Comparison of ENCODE assay signal across 9 cellular contexts in genomic region chr7:121126801-121127534, GRCh38.
DNase-seq lines count a peak whose midpoint lies in the region; ATAC-seq and TF ChIP-seq lines count a peak whose summit lies in the region.
"Had no signal": no experiment of that assay in that cellular context is flagged by ENCODE, and none has a peak within 500 bp of the region (broad histone marks: within the 10 kb centered on the region; RNA-seq: fewer than 3 reads in every experiment).

No MANE protein-coding gene starts in this region.

- H3K4me1 ChIP-seq in HCT116 (ENCODE audit: control insufficient read depth in 1 of 2, insufficient read depth in 2 of 2, low read length in 2 of 2) = peaks cover 4 to 28% of the 10 kb centered on the region in 2 experiments; a peak in 3 of 4 replicates

- H3K27me3 Mint-ChIP-seq in immature natural killer cell (ENCODE audit: low read depth in 3 of 3) = peaks cover 0 to 3% (median 0%) of the 10 kb centered on the region in 3 donors

- CTCF ChIA-PET in HCT116 (lab: Charles Lee) = interaction anchor here (1.0 to 1.8 kb wide), 2 partner anchors 867 to 868 kb away, joined by 5 to 17 read pairs; no protein-coding TSS in a partner anchor

- peak overlapping the region; percentile 97 for H2AFZ ChIP-seq in HCT116 (ENCODE audit: low read depth, low read length, poor library complexity, severe bottlenecking)

- no peak overlapping the region for H3K27ac Mint-ChIP-seq in immature natural killer cell

- H3K79me2 ChIP-seq in HCT116 (ENCODE audit: insufficient read depth, low read length) = no peaks in the 10 kb centered on the region

- RAD21 ChIA-PET in HCT116 (lab: Charles Lee; ENCODE audit: low non-redundant PET in 1 of 2, low total read pairs in 2 of 2, uncharacterized antibody in 2 of 2, unreplicated experiment in 2 of 2) = no interaction called here

- no peaks in the 10 kb centered on the region for H3K9me3 ChIP-seq in HCT116 (ENCODE audit: control insufficient read depth in 1 of 2, insufficient read depth in 1 of 2, low read depth in 1 of 2, low read length in 2 of 2)

- no peak for ATAC-seq in HCT116
- no peak for ATAC-seq in esophagus mucosa

- TF ChIP-seq RAD21 in HCT116 (IDR thresholded peaks at IDR 0.05; ENCODE audit: low read depth) = peak; percentile 88

- H3K27ac ChIP-seq in C4-2B (no peak overlapping the region), HCT116 (ENCODE audit: low read depth, low read length) (no peak overlapping the region; the same call in 1 of the 2 replicates)

- no peak overlapping the region for H3K4me3 Mint-ChIP-seq in immature natural killer cell

- no peaks in the 10 kb centered on the region for H3K27me3 ChIP-seq in HCT116 (ENCODE audit: insufficient read depth, low read length)

- TF ChIP-seq CTCF in C4-2B (conservative IDR thresholded peaks at IDR 0.05) (peak; percentile 58), HCT116 (IDR thresholded peaks at IDR 0.05 in 2 of 3, conservative IDR thresholded peaks at IDR 0.05 in 1 of 3; ENCODE audit: borderline replicate concordance in 1 of 3, insufficient read depth in 1 of 3, low read depth in 2 of 3, low read length in 2 of 3) (peak; percentile 16 to 88 (median 47); a peak in 5 of 6 replicates), fibroblast of pulmonary artery (IDR thresholded peaks at IDR 0.05; ENCODE audit: low read length, missing control alignments) (peak; percentile 40)

- no peaks in the 10 kb centered on the region for H3K36me3 Mint-ChIP-seq in immature natural killer cell

- peak overlapping the region; percentile 41 for H3K4me2 ChIP-seq in HCT116 (ENCODE audit: low read length)

- H3K4me3 ChIP-seq in HCT116 (replicated peaks in 1 of 2; ENCODE audit: low read depth in 1 of 2, low read length in 2 of 2) (no peak overlapping the region), fibroblast of pulmonary artery (replicated peaks; ENCODE audit: low read depth, low read length) (no peak overlapping the region)

- no peaks in the 10 kb centered on the region for H3K4me1 Mint-ChIP-seq in immature natural killer cell

- no peak overlapping the region for H3K9ac ChIP-seq in HCT116 (ENCODE audit: low read length)

- no peaks in the 10 kb centered on the region for H3K9me3 Mint-ChIP-seq in immature natural killer cell

- H3K9me2 ChIP-seq in HCT116 (ENCODE audit: insufficient read depth) = no peaks in the 10 kb centered on the region

- POLR2A ChIA-PET in HCT116 (lab: Charles Lee) = no interaction called here

- BruUV-seq in HCT116 (replicated peaks; lab: Mats Ljungman, UMichigan) = no TSS peak

- no peaks in the 10 kb centered on the region for H4K20me1 ChIP-seq in HCT116 (ENCODE audit: insufficient read depth)

- TF ChIP-seq POLR2A in HCT116 (IDR thresholded peaks at IDR 0.05; ENCODE audit: borderline replicate concordance, extremely low read depth, insufficient read depth, insufficient read length) = no peak

- DNase-seq in HCT116 (ENCODE audit: low read depth, low spot score) (peak; percentile 51), OCI-M1 (lab: John Stamatoyannopoulos, UW) (peak; percentile 16), fibroblast of pulmonary artery (ENCODE audit: low read depth) (peak; percentile 70), immature natural killer cell (no peak), activated gamma-delta T cell (lab: John Stamatoyannopoulos, UW) (no peak), COLO668 (lab: John Stamatoyannopoulos, UW; ENCODE audit: unreplicated experiment) (no peak)
- DNase-seq: activated T-cell treated with anti-CD3 and anti-CD28 coated beads for 4 hours had no signal

- no peaks in the 10 kb centered on the region for H3K36me3 ChIP-seq in HCT116 (ENCODE audit: control insufficient read depth in 1 of 2, insufficient read depth in 2 of 2, low read length in 2 of 2)

- intact Hi-C loops in HCT116 (cut with micrococcal nuclease) = loop anchor here (1.0 to 5.0 kb wide), 4 partner anchors 176 to 868 kb away; no protein-coding TSS in a partner anchor

TF ChIP-seq in HCT116, 20 proteins besides CTCF, POLR2A, EP300 and RAD21:
- TF ChIP-seq YY1 (IDR thresholded peaks at IDR 0.05; ENCODE audit: extremely low read depth, insufficient replicate concordance, low read depth, low read length) (no peak), MAX (IDR thresholded peaks at IDR 0.05) (no peak), EZH2 (IDR thresholded peaks at IDR 0.05) (no peak), TCF7L2 (IDR thresholded peaks at IDR 0.05; ENCODE audit: borderline replicate concordance, extremely low read depth, insufficient read depth, insufficient read length) (no peak), CBX3 (IDR thresholded peaks at IDR 0.05; ENCODE audit: low read depth) (no peak), FOSL1 (IDR thresholded peaks at IDR 0.05; ENCODE audit: low read depth) (peak; percentile 48; the same call in 1 of the 2 replicates), SP1 (IDR thresholded peaks at IDR 0.05; ENCODE audit: low read depth) (0 out of 2 replicates have a peak, but pooled peaks have one; percentile 21), SIN3A (IDR thresholded peaks at IDR 0.05; ENCODE audit: low read depth) (no peak), SRF (IDR thresholded peaks at IDR 0.05; ENCODE audit: low read depth) (no peak), POLR2AphosphoS5 (IDR thresholded peaks at IDR 0.05; ENCODE audit: low read depth, low read length) (no peak)

Comparison
In these comparisons a context has a peak if more than half of its experiments do, and no peak if none do; other contexts are left out.
1. DNase-seq: peak in HCT116 (single experiment), OCI-M1 (single experiment) and fibroblast of pulmonary artery (single experiment); none in immature natural killer cell (0 of 3), activated gamma-delta T cell (single experiment) and COLO668 (single experiment).
2. Peak in every context shown above with its lines, with median percentiles within 50 percentile points of each other: CTCF ChIP-seq.